Comparison of ENCODE assay signal across 1 cellular context in the genomic region with DNA sequence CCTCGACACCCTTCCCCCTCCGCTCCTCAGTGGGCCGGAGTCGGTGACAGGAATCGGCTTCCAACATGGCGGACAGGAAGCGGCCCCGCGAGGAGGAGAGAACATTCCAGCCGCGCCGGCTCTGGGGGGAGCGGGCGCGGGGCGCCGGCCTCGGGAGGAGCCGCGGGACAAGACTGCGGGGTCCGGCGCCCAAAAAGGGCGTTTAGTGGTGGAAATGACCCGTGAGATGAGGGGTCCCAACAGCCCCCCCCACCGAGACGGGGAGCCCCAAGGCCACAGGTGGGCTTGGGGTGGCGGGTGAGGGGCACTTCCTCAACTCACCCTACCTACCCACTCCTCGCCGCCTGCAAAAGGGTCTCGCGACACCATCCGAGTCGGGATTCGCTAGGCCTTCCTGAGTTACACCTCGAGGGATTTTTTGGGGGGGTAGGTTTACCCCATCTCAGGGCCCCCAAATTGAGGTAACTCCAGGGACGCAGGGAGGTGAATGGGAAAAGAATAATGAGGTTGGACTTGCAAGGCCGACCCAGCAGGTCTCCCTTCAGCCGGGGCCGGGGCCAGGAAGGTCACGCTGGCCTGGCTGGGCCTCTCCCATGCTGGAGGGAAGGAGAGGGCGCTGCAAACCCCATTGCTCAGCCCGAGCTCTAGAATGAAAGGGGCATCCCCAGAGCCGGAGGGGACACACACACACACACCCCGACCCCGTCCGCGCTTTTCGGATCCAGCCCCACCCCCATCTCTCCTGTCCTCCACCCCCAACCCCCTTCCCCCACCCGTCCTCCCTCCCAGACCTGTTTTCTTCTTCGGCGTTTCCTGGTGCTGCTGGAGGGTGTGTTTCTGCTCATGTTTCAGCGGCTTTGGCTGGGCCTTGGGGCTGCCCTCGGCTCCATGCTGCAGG.
TF ChIP-seq lines count a peak whose summit lies in the region.

No MANE protein-coding gene starts in this region.

TF ChIP-seq in GM12878, 131 proteins besides CTCF, POLR2A, EP300 and RAD21 (continued from another document and continues in another):
- no peak for TF ChIP-seq CUX1 (IDR thresholded peaks at IDR 0.05; ENCODE audit: insufficient replicate concordance, low read depth, low read length)
- TF ChIP-seq PRDM15 (CRISPR knock-in tag; IDR thresholded peaks at IDR 0.05): no peak
- TF ChIP-seq, protein P1, sequence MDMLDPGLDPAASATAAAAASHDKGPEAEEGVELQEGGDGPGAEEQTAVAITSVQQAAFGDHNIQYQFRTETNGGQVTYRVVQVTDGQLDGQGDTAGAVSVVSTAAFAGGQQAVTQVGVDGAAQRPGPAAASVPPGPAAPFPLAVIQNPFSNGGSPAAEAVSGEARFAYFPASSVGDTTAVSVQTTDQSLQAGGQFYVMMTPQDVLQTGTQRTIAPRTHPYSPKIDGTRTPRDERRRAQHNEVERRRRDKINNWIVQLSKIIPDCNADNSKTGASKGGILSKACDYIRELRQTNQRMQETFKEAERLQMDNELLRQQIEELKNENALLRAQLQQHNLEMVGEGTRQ (IDR thresholded peaks at IDR 0.05; ENCODE audit: borderline replicate concordance, low read depth, low read length): no peak
- peak; percentile 82 for TF ChIP-seq IKZF1 (conservative IDR thresholded peaks at IDR 0.05)
- TF ChIP-seq FOXK2 (IDR thresholded peaks at IDR 0.05): no peak
- no peak for TF ChIP-seq SP1 (IDR thresholded peaks at IDR 0.05; ENCODE audit: low read depth, low read length)
- no peak for TF ChIP-seq E2F8 (IDR thresholded peaks at IDR 0.05; ENCODE audit: low read depth, partially characterized antibody)
- no peak for TF ChIP-seq SMC3 (IDR thresholded peaks at IDR 0.05; ENCODE audit: borderline replicate concordance, low read length)
- no peak for TF ChIP-seq CHD1 (IDR thresholded peaks at IDR 0.05; ENCODE audit: low read depth, low read length)
- peak; percentile 3; the same call in 1 of the 2 replicates for TF ChIP-seq MLLT1 (IDR thresholded peaks at IDR 0.05)
- TF ChIP-seq NBN (IDR thresholded peaks at IDR 0.05): peak; percentile 9; the same call in 1 of the 2 replicates
- TF ChIP-seq RCOR1 (conservative IDR thresholded peaks at IDR 0.05; ENCODE audit: low read depth, low read length): no peak
- no peak for TF ChIP-seq KLF5 (IDR thresholded peaks at IDR 0.05; ENCODE audit: partially characterized antibody)
- TF ChIP-seq IKZF2 (IDR thresholded peaks at IDR 0.05): 0 out of 4 replicates have a peak, but pooled peaks of 1 of the 2 experiments have one; percentile 9
- no peak for TF ChIP-seq KDM1A (IDR thresholded peaks at IDR 0.05; ENCODE audit: borderline replicate concordance)
- TF ChIP-seq RELB (IDR thresholded peaks at IDR 0.05; ENCODE audit: low read depth): 0 out of 2 replicates have a peak, but pooled peaks have one; percentile 11
- peak; percentile 19; the same call in 1 of the 2 replicates for TF ChIP-seq ZBTB4 (CRISPR knock-in tag; IDR thresholded peaks at IDR 0.05)
- TF ChIP-seq POLR2AphosphoS5 (IDR thresholded peaks at IDR 0.05; ENCODE audit: low read length): no peak; the same call in 1 of the 2 replicates
- TF ChIP-seq TARDBP (IDR thresholded peaks at IDR 0.05; ENCODE audit: borderline replicate concordance): no peak
- peak; percentile 65; the same call in 1 of the 2 replicates for TF ChIP-seq NR2F1 (conservative IDR thresholded peaks at IDR 0.05)
- no peak for TF ChIP-seq FOS (IDR thresholded peaks at IDR 0.05; ENCODE audit: borderline replicate concordance, extremely low read depth, insufficient read length)
- no peak for TF ChIP-seq YBX1 (IDR thresholded peaks at IDR 0.05)
- no peak; the same call in 1 of the 2 replicates for TF ChIP-seq CREB1 (IDR thresholded peaks at IDR 0.05; ENCODE audit: low read depth)
- no peak for TF ChIP-seq MEF2B (IDR thresholded peaks at IDR 0.05; ENCODE audit: partially characterized antibody, poor library complexity, severe bottlenecking)
- no peak for TF ChIP-seq MTA3 (IDR thresholded peaks at IDR 0.05; ENCODE audit: borderline replicate concordance, low read length)
- 0 out of 2 replicates have a peak, but pooled peaks have one; percentile 20 for TF ChIP-seq SMARCA5 (IDR thresholded peaks at IDR 0.05)
- TF ChIP-seq, protein P2, sequence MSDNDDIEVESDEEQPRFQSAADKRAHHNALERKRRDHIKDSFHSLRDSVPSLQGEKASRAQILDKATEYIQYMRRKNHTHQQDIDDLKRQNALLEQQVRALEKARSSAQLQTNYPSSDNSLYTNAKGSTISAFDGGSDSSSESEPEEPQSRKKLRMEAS (IDR thresholded peaks at IDR 0.05; ENCODE audit: low read depth, low read length): no peak
- no peak for TF ChIP-seq SRF (IDR thresholded peaks at IDR 0.05; ENCODE audit: low read depth in 2 of 2, low read length in 2 of 2)
- TF ChIP-seq PAX5 (IDR thresholded peaks at IDR 0.05; ENCODE audit: borderline replicate concordance, low read depth, low read length): no peak
- no peak for TF ChIP-seq POU2F2 (IDR thresholded peaks at IDR 0.05; ENCODE audit: borderline replicate concordance, low read depth, low read length)
- TF ChIP-seq MTA2 (IDR thresholded peaks at IDR 0.05; ENCODE audit: low read depth): no peak
- no peak for TF ChIP-seq ETV6 (conservative IDR thresholded peaks at IDR 0.05 in 1 of 2, IDR thresholded peaks at IDR 0.05 in 1 of 2; ENCODE audit: borderline replicate concordance in 1 of 2, low read depth in 1 of 2)
